In genomic region chr7:149883452-149883861, GRCh38 we compare ENCODE assay signal across 8 cellular contexts. TPM values are rescaled to one million over a fixed set of nuclear protein-coding genes. Genes with fewer than 3 reads are reported as not detected.
DNase-seq lines count a peak whose midpoint lies in the region; ATAC-seq and TF ChIP-seq lines count a peak whose summit lies in the region.

No MANE protein-coding gene starts in this region.

- peak overlapping the region in 3 of 4 donors; percentile 8 to 53 (median 39) for H3K27ac ChIP-seq in gastroesophageal sphincter

- H3K27me3 Mint-ChIP-seq in activated T-helper 17 cell treated with anti-CD3 and anti-CD28 coated beads, Interleukin-2, amount 50 U/mL, for 72 hours = no peaks in the 10 kb centered on the region
- no peaks in the 10 kb centered on the region for H3K27me3 Mint-ChIP-seq in osteocyte (ENCODE audit: unreplicated experiment)

- H3K27ac Mint-ChIP-seq in activated T-helper 17 cell treated with anti-CD3 and anti-CD28 coated beads, Interleukin-2, amount 50 U/mL, for 72 hours = peak overlapping the region; percentile 79
- H3K27ac Mint-ChIP-seq in osteocyte (ENCODE audit: unreplicated experiment) = no peak overlapping the region

- no peak for TF ChIP-seq EP300 in gastroesophageal sphincter (IDR thresholded peaks at IDR 0.05)

- peaks cover 19% of the 10 kb centered on the region for H3K4me1 Mint-ChIP-seq in activated T-helper 17 cell treated with anti-CD3 and anti-CD28 coated beads, Interleukin-2, amount 50 U/mL, for 72 hours
- H3K4me1 Mint-ChIP-seq in osteocyte (ENCODE audit: unreplicated experiment) = peaks cover 48% of the 10 kb centered on the region

- TF ChIP-seq POLR2A in gastroesophageal sphincter (IDR thresholded peaks at IDR 0.05) = no peak

- ATAC-seq in HG03378 (IDR thresholded peaks at IDR 0.05; ENCODE audit: unreplicated experiment) (peak; percentile 75), gastroesophageal sphincter (peak; percentile 67)
- ATAC-seq in activated T-helper 17 cell treated with anti-CD3 and anti-CD28 coated beads, Interleukin-2, amount 50 U/mL, for 72 hours (replicated peaks) = peak; percentile 92

- peaks cover 11% of the 10 kb centered on the region for H3K36me3 Mint-ChIP-seq in activated T-helper 17 cell treated with anti-CD3 and anti-CD28 coated beads, Interleukin-2, amount 50 U/mL, for 72 hours (ENCODE audit: low read depth)
- no peaks in the 10 kb centered on the region for H3K36me3 Mint-ChIP-seq in osteocyte (ENCODE audit: unreplicated experiment)

- peaks cover 0 to 6% of the 10 kb centered on the region in 2 donors for H3K36me3 ChIP-seq in gastroesophageal sphincter

- no peak overlapping the region for H3K4me3 ChIP-seq in gastroesophageal sphincter

- peak; percentile 71 for TF ChIP-seq CTCF in GM10266 (IDR thresholded peaks at IDR 0.05; ENCODE audit: control insufficient read depth, insufficient read depth, low read depth, missing control alignments)
- TF ChIP-seq CTCF in gastroesophageal sphincter (IDR thresholded peaks at IDR 0.05) = peak in 3 of 4 experiments; percentile 24 to 72 (median 64)
- peak; percentile 90 for TF ChIP-seq CTCF in osteocyte (IDR thresholded peaks at IDR 0.05)

- H3K4me1 ChIP-seq in gastroesophageal sphincter = peaks cover 0 to 54% (median 6%) of the 10 kb centered on the region in 3 donors

- peak; percentile 49 for DNase-seq in A172 (ENCODE audit: low spot score)
- DNase-seq in GM10266 (ENCODE audit: extremely low spot score) = no peak
- DNase-seq in NCI-H748 (lab: John Stamatoyannopoulos, UW; ENCODE audit: unreplicated experiment) = peak; percentile 58
- DNase-seq in osteocyte (ENCODE audit: extremely low spot score, unreplicated experiment) = no peak
- no peak for DNase-seq in AG08395 (ENCODE audit: low spot score)

- H3K9me3 ChIP-seq in gastroesophageal sphincter = no peaks in the 10 kb centered on the region

- no peaks in the 10 kb centered on the region for H3K9me3 Mint-ChIP-seq in activated T-helper 17 cell treated with anti-CD3 and anti-CD28 coated beads, Interleukin-2, amount 50 U/mL, for 72 hours
- no peaks in the 10 kb centered on the region for H3K9me3 Mint-ChIP-seq in osteocyte (ENCODE audit: unreplicated experiment)

- WGBS in gastroesophageal sphincter (ENCODE audit: low coverage in 1 of 2), 2 donors = 15 to 38% methylated on average over 7 to 11 of the region's 12 CpGs

- H3K4me3 Mint-ChIP-seq in activated T-helper 17 cell treated with anti-CD3 and anti-CD28 coated beads, Interleukin-2, amount 50 U/mL, for 72 hours = no peak overlapping the region
- H3K4me3 Mint-ChIP-seq in osteocyte (ENCODE audit: unreplicated experiment) = no peak overlapping the region

- H3K27me3 ChIP-seq in gastroesophageal sphincter = no peaks in the 10 kb centered on the region

RNA-seq across cellular contexts. Expression of gene ATP6V0E2, which starts 9.7 kb away (rescaled TPM):
- 85.6 and 89.3 TPM in 2 replicates for total RNA-seq in A172 (2014; rRNA removed; shearing (Covaris generic))
- total RNA-seq in activated T-helper 17 cell treated with anti-CD3 and anti-CD28 coated beads, Interleukin-2, amount 50 U/mL, for 72 hours = 10 to 100 TPM; 30.3 to 72.9 TPM
- total RNA-seq in gastroesophageal sphincter = 10 to 100 TPM; 20.1 to 35.6 (median 30.7) TPM
- 27.1 and 30.8 TPM in 2 replicates for total RNA-seq in osteocyte

RNA-seq across cellular contexts. Expression of gene ZNF862, which starts 45.3 kb away (rescaled TPM):
- 3.7 and 5.1 TPM in 2 replicates for total RNA-seq in A172 (2014; rRNA removed; shearing (Covaris generic))
- 10 to 100 TPM; 18.4 to 40.8 TPM for total RNA-seq in activated T-helper 17 cell treated with anti-CD3 and anti-CD28 coated beads, Interleukin-2, amount 50 U/mL, for 72 hours
- total RNA-seq in gastroesophageal sphincter = 10 to 100 TPM in 3 of 4 donors, 1 to 10 TPM in 1; 6.6 to 40.3 (median 18.6) TPM
- total RNA-seq in osteocyte = 25.3 and 28.6 TPM in 2 replicates

Comparison
In these comparisons a context has a peak if more than half of its experiments do, and no peak if none do; other contexts are left out.
1. DNase-seq: peak in A172 (single experiment) and NCI-H748 (single experiment); none in GM10266 (single experiment), osteocyte (single experiment) and AG08395 (single experiment).
2. Peak in every context shown above with its lines, with median percentiles within 50 percentile points of each other: CTCF ChIP-seq and ATAC-seq.